In genomic region chr18:49446481-49446880, GRCh38 we compare ENCODE assay signal across 15 cellular contexts. TPM values are rescaled to one million over a fixed set of nuclear protein-coding genes. Genes with fewer than 3 reads are reported as not detected.
DNase-seq lines count a peak whose midpoint lies in the region; TF ChIP-seq lines count a peak whose summit lies in the region.
"Had no signal": no experiment of that assay in that cellular context is flagged by ENCODE, and none has a peak within 500 bp of the region (broad histone marks: within the 10 kb centered on the region; RNA-seq: fewer than 3 reads in every experiment).

No MANE protein-coding gene starts in this region.

- no peak overlapping the region for H4K91ac ChIP-seq in neuronal stem cell (ENCODE audit: low read depth, low read length, poor library complexity)

- DNase-seq in GM23248 (peak; percentile 26), MG63 (peak; percentile 30), fibroblast of gingiva (ENCODE audit: low read depth) (peak; percentile 64), foreskin fibroblast (peak; percentile 14 to 27), NCI-H1930 (lab: John Stamatoyannopoulos, UW) (no peak), neuronal stem cell (ENCODE audit: low spot score) (no peak), ureter (ENCODE audit: low spot score) (no peak)
- DNase-seq in activated CD8-positive, alpha-beta memory T cell treated with anti-CD3 and anti-CD28 coated beads for 24 hours, result no peak
- DNase-seq: BE2C; C1 segment of cervical spinal cord; Caco-2; CD4-positive, alpha-beta T cell; HFFc6 had no signal

- H3K4ac ChIP-seq in neuronal stem cell (ENCODE audit: low read length), result no peak overlapping the region

- H3K27me3 ChIP-seq in GM23248 (replicated peaks; ENCODE audit: insufficient read depth), result no peaks in the 10 kb centered on the region
- H3K27me3 ChIP-seq in MG63, result no peaks in the 10 kb centered on the region
- H3K27me3 ChIP-seq in neuronal stem cell (ENCODE audit: control insufficient read depth in 3 of 3, insufficient read depth in 3 of 3, low read depth in 1 of 3, low read length in 3 of 3), result no peaks in the 10 kb centered on the region
- H3K27me3 ChIP-seq: BE2C had no signal

- in situ Hi-C loops in GM23248 (cut with MboI), result loop anchor here (25.0 kb wide), 1 partner anchor 759 kb away; no protein-coding TSS in a partner anchor

- H4K8ac ChIP-seq in neuronal stem cell (ENCODE audit: low read depth, low read length), result no peak overlapping the region

- no peak overlapping the region for H3K18ac ChIP-seq in neuronal stem cell (ENCODE audit: low read length)

- peaks cover 9% of the 10 kb centered on the region for H3K4me1 ChIP-seq in GM23248 (ENCODE audit: insufficient read depth)
- H3K4me1 ChIP-seq in neuronal stem cell (ENCODE audit: control insufficient read depth in 2 of 2, insufficient read depth in 1 of 2, low read depth in 1 of 2, low read length in 2 of 2), result no peaks in the 10 kb centered on the region
- H3K4me1 ChIP-seq: Caco-2 had no signal

- H2AK5ac ChIP-seq in neuronal stem cell (ENCODE audit: low read depth, low read length), result no peak overlapping the region

- H3K4me2 ChIP-seq in GM23248 (ENCODE audit: unreplicated experiment) (no peak overlapping the region), neuronal stem cell (ENCODE audit: insufficient read depth, low read length, poor library complexity, severe bottlenecking) (no peak overlapping the region)
- H3K4me2 ChIP-seq: GM23338 had no signal

- H2AFZ ChIP-seq in GM23248 (no peak overlapping the region), neuronal stem cell (ENCODE audit: low read length) (no peak overlapping the region)
- H2AFZ ChIP-seq: GM23338 had no signal

- H2BK15ac ChIP-seq in neuronal stem cell (ENCODE audit: low read length), result no peak overlapping the region

- no peak overlapping the region for H3K14ac ChIP-seq in neuronal stem cell (ENCODE audit: low read length)

- no peak overlapping the region for H2BK12ac ChIP-seq in neuronal stem cell (ENCODE audit: low read length)

- H2BK120ac ChIP-seq in neuronal stem cell (ENCODE audit: low read depth, low read length), result no peak overlapping the region

- no peak for TF ChIP-seq CTCF in foreskin fibroblast (IDR thresholded peaks at IDR 0.05; ENCODE audit: low read depth, low read length)

- no peaks in the 10 kb centered on the region for H3K79me1 ChIP-seq in neuronal stem cell (ENCODE audit: low read depth, low read length)

- no peak overlapping the region for H3K23ac ChIP-seq in neuronal stem cell (ENCODE audit: low read depth, low read length, poor library complexity)

- 0 out of 2 replicates have a peak, but pooled peaks cover 7% of the 10 kb centered on the region for H3F3A ChIP-seq in GM23248 (ENCODE audit: insufficient read depth)

- peaks cover 3% of the 10 kb centered on the region; the same call in 1 of the 2 replicates for H4K20me1 ChIP-seq in GM23248 (ENCODE audit: insufficient read depth)

- H3K9ac ChIP-seq in GM23248 (no peak overlapping the region), neuronal stem cell (ENCODE audit: low read depth, low read length, poor library complexity) (no peak overlapping the region)

- H3K4me3 ChIP-seq in GM23248 (no peak overlapping the region), MG63 (no peak overlapping the region), foreskin fibroblast (ENCODE audit: low read depth in 1 of 2, low read length in 2 of 2) (no peak overlapping the region), neuronal stem cell (ENCODE audit: low read length in 2 of 2) (no peak overlapping the region)
- H3K4me3 ChIP-seq: GM23338, K562 had no signal

- H3K79me2 ChIP-seq in GM23248 (ENCODE audit: insufficient read depth), result peaks cover 95% of the 10 kb centered on the region

- H3K9me2 ChIP-seq in GM23248 (ENCODE audit: insufficient read depth), result no peaks in the 10 kb centered on the region

- no peak overlapping the region for H2BK5ac ChIP-seq in neuronal stem cell (ENCODE audit: low read length)

- H3K36me3 ChIP-seq in GM23248 (ENCODE audit: low read depth), result no peaks in the 10 kb centered on the region
- peaks cover 20% of the 10 kb centered on the region for H3K36me3 ChIP-seq in MG63
- no peaks in the 10 kb centered on the region for H3K36me3 ChIP-seq in neuronal stem cell (replicated peaks in 1 of 2; ENCODE audit: control insufficient read depth in 2 of 2, insufficient read depth in 2 of 2, low read length in 2 of 2)
- H3K36me3 ChIP-seq: BE2C had no signal

- 66 to 77% methylated on average over 5 of the region's 5 CpGs for WGBS in GM23248 (ENCODE audit: low coverage in 1 of 2, low lambda C conversion rate in 2 of 2, missing lambda C conversion rate in 2 of 2), 2 experiments
- no CpG with 5 or more reads among the region's 5 CpGs for WGBS in neuronal stem cell (ENCODE audit: extremely low coverage in 2 of 2, insufficient read length in 2 of 2, insufficient replicate concordance in 1 of 2), 2 donors

- H3K27ac ChIP-seq in GM23248, result no peak overlapping the region
- H3K27ac ChIP-seq in neuronal stem cell (replicated peaks; ENCODE audit: low read length), result no peak overlapping the region

- no peaks in the 10 kb centered on the region for H3K9me3 ChIP-seq in GM23248 (ENCODE audit: low read depth)
- H3K9me3 ChIP-seq in MG63, result peaks cover 29% of the 10 kb centered on the region
- H3K9me3 ChIP-seq in neuronal stem cell (replicated peaks in 1 of 2; ENCODE audit: control insufficient read depth in 2 of 2, insufficient read depth in 1 of 2, low read depth in 1 of 2, low read length in 2 of 2), result peaks cover 7 to 44% of the 10 kb centered on the region in 2 donors
- H3K9me3 ChIP-seq: BE2C, Caco-2 had no signal

RNA-seq across cellular contexts. Expression of gene DYM, which starts 14.0 kb away (rescaled TPM):
- total RNA-seq in GM23248 (2014; rRNA removed; shearing (Covaris generic)), result 34.1 and 43.4 TPM in 2 replicates
- 51.5 and 57.9 TPM in 2 replicates for polyA plus RNA-seq in GM23248 (2016; fragmentation: Nextera tagmentation; extraction: Ambion mirVana)
- total RNA-seq in MG63 (2014; rRNA removed; shearing (Covaris generic); ENCODE audit: low replicate concordance), result 31.9 and 118 TPM in 2 replicates
- polyA plus RNA-seq in neuronal stem cell (2013, experiment 1 of 2), result 46.2 TPM
- 49.2 TPM for polyA plus RNA-seq in neuronal stem cell (2013, experiment 2 of 2)
- total RNA-seq in ureter, result 100 TPM

RNA-seq across cellular contexts. Expression of gene C18orf32, which starts 40.6 kb away (rescaled TPM):
- 26.6 and 43.7 TPM in 2 replicates for total RNA-seq in GM23248 (2014; rRNA removed; shearing (Covaris generic))
- 77.0 and 78.2 TPM in 2 replicates for polyA plus RNA-seq in GM23248 (2016; fragmentation: Nextera tagmentation; extraction: Ambion mirVana)
- 38.0 and 54.8 TPM in 2 replicates for total RNA-seq in MG63 (2014; rRNA removed; shearing (Covaris generic); ENCODE audit: low replicate concordance)
- 77.9 TPM for polyA plus RNA-seq in neuronal stem cell (2013, experiment 1 of 2)
- polyA plus RNA-seq in neuronal stem cell (2013, experiment 2 of 2), result 78.9 TPM
- 37.9 TPM for total RNA-seq in ureter

RNA-seq across cellular contexts. Expression of gene RPL17, which starts 45.8 kb away (rescaled TPM):
- total RNA-seq in GM23248 (2014; rRNA removed; shearing (Covaris generic)), result 1,224 and 1,264 TPM in 2 replicates
- 725 and 752 TPM in 2 replicates for polyA plus RNA-seq in GM23248 (2016; fragmentation: Nextera tagmentation; extraction: Ambion mirVana)
- total RNA-seq in MG63 (2014; rRNA removed; shearing (Covaris generic); ENCODE audit: low replicate concordance), result 2,521 and 2,540 TPM in 2 replicates
- 5,551 TPM for polyA plus RNA-seq in neuronal stem cell (2013, experiment 1 of 2)
- 5,737 TPM for polyA plus RNA-seq in neuronal stem cell (2013, experiment 2 of 2)
- 1,759 TPM for total RNA-seq in ureter

Comparison
In these comparisons a context has a peak if more than half of its experiments do, and no peak if none do; other contexts are left out.
1. DNase-seq: peak in GM23248 (single experiment), MG63 (single experiment), fibroblast of gingiva (single experiment) and foreskin fibroblast (2 of 2); none in activated CD8-positive, alpha-beta memory T cell treated with anti-CD3 and anti-CD28 coated beads for 24 hours (single experiment), NCI-H1930 (0 of 2), neuronal stem cell (single experiment) and ureter (single experiment).